Comparison of ENCODE assay signal across 12 cellular contexts in the genomic region with DNA sequence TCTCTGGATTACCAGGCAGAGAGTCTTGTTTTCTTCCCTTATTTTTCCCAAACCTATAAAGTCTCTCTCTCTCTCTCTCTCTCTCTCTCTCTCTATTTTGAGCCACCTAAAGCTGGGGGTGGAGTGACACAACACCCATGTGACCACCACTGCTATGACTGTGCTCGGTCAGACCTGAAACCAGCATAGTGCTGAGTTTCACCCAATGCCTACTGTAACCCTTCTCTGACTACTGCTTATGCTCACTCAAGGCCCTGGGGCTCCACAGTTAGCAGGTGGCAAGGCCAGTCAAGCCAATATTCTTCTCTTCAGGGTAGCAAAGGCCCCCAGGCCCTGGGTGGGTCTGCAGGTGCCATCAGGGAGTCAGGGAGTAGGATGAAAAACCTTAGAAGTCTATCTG.
DNase-seq lines count a peak whose midpoint lies in the region; ATAC-seq, FAIRE-seq and TF ChIP-seq lines count a peak whose summit lies in the region.
"Had no signal": no experiment of that assay in that cellular context is flagged by ENCODE, and none has a peak within 500 bp of the region (broad histone marks: within the 10 kb centered on the region; RNA-seq: fewer than 3 reads in every experiment).

No MANE protein-coding gene starts in this region.

- DNase-seq in RKO (ENCODE audit: low spot score) (peak; percentile 4), NCI-H226 (no peak), middle frontal gyrus (ENCODE audit: extremely low spot score, low spot score) (no peak), H54 (ENCODE audit: insufficient read length, low spot score) (no peak)
- DNase-seq: body of pancreas, Caco-2, NCI-H69, occipital lobe, stomach had no signal

- ATAC-seq in GM19025 (IDR thresholded peaks at IDR 0.05; ENCODE audit: low read depth, unreplicated experiment) (peak; percentile 100), GM21576 (IDR thresholded peaks at IDR 0.05; ENCODE audit: unreplicated experiment) (peak; percentile 99), HG03064 (IDR thresholded peaks at IDR 0.05; ENCODE audit: low read depth, unreplicated experiment) (peak; percentile 97)
- ATAC-seq: body of pancreas had no signal

- TF ChIP-seq POLR2A in H54 (IDR thresholded peaks at IDR 0.05; ENCODE audit: low read depth, low read length): no peak

- no peak for FAIRE-seq in H54 (lab: Jason Lieb, UNC)
